Comparison of ENCODE assay signal across 39 cellular contexts in the genomic region with DNA sequence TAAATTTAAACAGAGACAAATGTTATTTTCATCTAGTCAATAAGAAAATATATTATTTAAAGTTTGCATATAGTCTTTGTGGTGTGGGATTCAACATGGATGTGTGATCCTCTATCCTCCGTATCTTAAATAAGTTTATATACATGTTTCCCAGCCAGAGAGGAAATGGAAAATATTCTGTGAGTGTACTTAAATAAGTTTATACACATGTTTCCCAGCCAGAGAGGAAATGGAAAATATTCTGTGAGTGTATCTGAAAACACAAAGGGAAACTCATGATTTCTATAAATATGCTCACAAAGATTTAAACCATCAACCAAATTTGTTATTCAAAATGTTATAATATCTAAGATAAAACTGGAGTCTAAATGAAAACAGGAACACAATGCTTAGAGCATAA.
"Had no signal": no experiment of that assay in that cellular context is flagged by ENCODE, and none has a peak within 500 bp of the region (broad histone marks: within the 10 kb centered on the region; RNA-seq: fewer than 3 reads in every experiment).

No MANE protein-coding gene starts in this region.

- DNase-seq: activated B cell treated with CpG ODN at 0.5 μM for 24 hours; activated CD4-positive, alpha-beta memory T cell treated with anti-CD3 and anti-CD28 coated beads for 36 hours; activated CD4-positive, alpha-beta T cell treated with anti-CD3 and anti-CD28 coated beads for 4 hours; activated CD4-positive, alpha-beta T cell treated with anti-CD3 and anti-CD28 coated beads, Interleukin-2, amount 50 U/mL, for 1 hour; activated CD4-positive, CD25-positive, alpha-beta regulatory T cell treated with anti-CD3 and anti-CD28 coated beads, Interleukin-2, amount 50 U/mL, for 72 hours; activated CD8-positive, alpha-beta memory T cell treated with anti-CD3 and anti-CD28 coated beads, Interleukin-2, amount 50 U/mL, for 4 hours; activated naive CD4-positive, alpha-beta T cell treated with anti-CD3 and anti-CD28 coated beads, Interleukin-2, amount 10 ng/mL, durations not matched to agents 7 days and 5 days; activated T-cell treated with anti-CD3 and anti-CD28 coated beads for 4 hours; activated T-cell treated with anti-CD3 and anti-CD28 coated beads, Interleukin-2, amount 50 U/mL, for 4 hours; amygdala; Kasumi-1; KG1; MM.1S; MV-4-11; NCI-H1092 treated with DMSO at 0.1 percent for 48 hours; NCI-H1417; NCI-H146; NCI-H187; NCI-H2029 treated with DMSO at 0.1 percent for 48 hours; NCI-H2107; NCI-H2171; NCI-H510A; NCI-H526; NCI-H748 treated with DMSO at 0.1 percent for 48 hours; NK-92 treated with Interleukin-12 subunit alpha and Interleukin-12 subunit beta, amount 100 ng/mL, for 24 hours; PC-3; Peyer's patch; RPMI8226; SHP77 treated with DMSO at 0.1 percent for 48 hours; SK-N-SH; SW 1271; T-helper 1 cell; T-helper 2 cell; T-helper 9 cell had no signal

- H3K9me3 ChIP-seq: ascending aorta, Peyer's patch, SJSA1, SK-N-SH had no signal

- H3K27ac ChIP-seq: ascending aorta, Peyer's patch, SJSA1, VCaP had no signal

- H3K4me1 Mint-ChIP-seq: activated naive CD4-positive, alpha-beta T cell treated with anti-CD3 and anti-CD28 coated beads, Interleukin-2, amount 10 ng/mL, durations not matched to agents 7 days and 5 days had no signal

- H3K27me3 ChIP-seq: ascending aorta, Peyer's patch, SJSA1 had no signal

- H3K27me3 Mint-ChIP-seq: activated B cell treated with CpG ODN at 0.5 μM for 24 hours; activated CD4-positive, alpha-beta memory T cell treated with anti-CD3 and anti-CD28 coated beads for 36 hours; activated naive CD4-positive, alpha-beta T cell treated with anti-CD3 and anti-CD28 coated beads, Interleukin-2, amount 10 ng/mL, durations not matched to agents 7 days and 5 days; activated naive CD8-positive, alpha-beta T cell had no signal

- H3K4me3 ChIP-seq: ascending aorta, Peyer's patch, SJSA1 had no signal

- H3K4me1 ChIP-seq: ascending aorta, Peyer's patch, SJSA1 had no signal

- H3K27ac Mint-ChIP-seq: activated CD4-positive, alpha-beta memory T cell treated with anti-CD3 and anti-CD28 coated beads for 36 hours; activated naive CD4-positive, alpha-beta T cell treated with anti-CD3 and anti-CD28 coated beads, Interleukin-2, amount 10 ng/mL, durations not matched to agents 7 days and 5 days; activated naive CD8-positive, alpha-beta T cell; activated T-helper 1 cell treated with anti-CD3 and anti-CD28 coated beads, Interleukin-12 subunit alpha, Interleukin-12 subunit beta, Interleukin-2, Interleukin-4 antibody, amounts not matched to agents 30 ng/mL and 10 ng/mL and 1 ng/mL, durations not matched to agents 14 hours and 24 hours and 36 hours had no signal

- H3K4me3 Mint-ChIP-seq: activated B cell treated with CpG ODN at 0.5 μM for 24 hours; activated CD4-positive, alpha-beta memory T cell treated with anti-CD3 and anti-CD28 coated beads for 36 hours; activated naive CD4-positive, alpha-beta T cell treated with anti-CD3 and anti-CD28 coated beads, Interleukin-2, amount 10 ng/mL, durations not matched to agents 7 days and 5 days; activated naive CD8-positive, alpha-beta T cell; activated T-cell treated with anti-CD3 and anti-CD28 coated beads, Interleukin-2, amount 50 U/mL, for 4 hours; activated T-helper 1 cell treated with anti-CD3 and anti-CD28 coated beads, Interleukin-12 subunit alpha, Interleukin-12 subunit beta, Interleukin-2, Interleukin-4 antibody, amounts not matched to agents 30 ng/mL and 10 ng/mL and 1 ng/mL, durations not matched to agents 14 hours and 24 hours and 36 hours had no signal
